Comparison of ENCODE assay signal across 1 cellular context in genomic region chr14:100533647-100534485, GRCh38.
TF ChIP-seq lines count a peak whose summit lies in the region.

No MANE protein-coding gene starts in this region.

TF ChIP-seq in HepG2, 621 proteins besides CTCF, POLR2A, EP300 and RAD21 (continued from another document and continues in another):
- TF ChIP-seq ZBTB33 (CRISPR knock-in tag; IDR thresholded peaks at IDR 0.05) = peak; percentile 27; the same call in 1 of the 2 replicates
- no peak for TF ChIP-seq ZNF567 (CRISPR knock-in tag; IDR thresholded peaks at IDR 0.05; ENCODE audit: borderline replicate concordance)
- TF ChIP-seq HNF1A (IDR thresholded peaks at IDR 0.05; ENCODE audit: low read depth) = no peak
- no peak for TF ChIP-seq HNF1A (CRISPR knock-in tag; IDR thresholded peaks at IDR 0.05; ENCODE audit: borderline replicate concordance)
- no peak for TF ChIP-seq PITX1 (CRISPR knock-in tag; IDR thresholded peaks at IDR 0.05)
- no peak for TF ChIP-seq ZNF264 (CRISPR knock-in tag; IDR thresholded peaks at IDR 0.05)
- TF ChIP-seq ARNT (IDR thresholded peaks at IDR 0.05) = no peak
- no peak for TF ChIP-seq MTA1 (CRISPR knock-in tag; IDR thresholded peaks at IDR 0.05; ENCODE audit: borderline replicate concordance)
- TF ChIP-seq ZBTB38 (CRISPR knock-in tag; IDR thresholded peaks at IDR 0.05) = no peak
- TF ChIP-seq TBX2 (CRISPR knock-in tag; IDR thresholded peaks at IDR 0.05; ENCODE audit: borderline replicate concordance) = no peak
- no peak for TF ChIP-seq IRF9 (CRISPR knock-in tag; IDR thresholded peaks at IDR 0.05; ENCODE audit: borderline replicate concordance)
- TF ChIP-seq CREB1 (IDR thresholded peaks at IDR 0.05) = no peak
- TF ChIP-seq CREB1 (CRISPR knock-in tag; IDR thresholded peaks at IDR 0.05) = no peak
- no peak for TF ChIP-seq ZNF124 (CRISPR knock-in tag; IDR thresholded peaks at IDR 0.05)
- no peak for TF ChIP-seq ZMAT3 (CRISPR knock-in tag; conservative IDR thresholded peaks at IDR 0.05)
- peak; percentile 28; the same call in 1 of the 2 replicates for TF ChIP-seq HNF4A (CRISPR knock-in tag; IDR thresholded peaks at IDR 0.05)
- no peak for TF ChIP-seq ZNF713 (CRISPR knock-in tag; IDR thresholded peaks at IDR 0.05)
- no peak for TF ChIP-seq HINFP (CRISPR knock-in tag; IDR thresholded peaks at IDR 0.05; ENCODE audit: low read depth)
- no peak for TF ChIP-seq ZNF30 (CRISPR knock-in tag; IDR thresholded peaks at IDR 0.05)
- TF ChIP-seq ELK4 (CRISPR knock-in tag; IDR thresholded peaks at IDR 0.05; ENCODE audit: borderline replicate concordance) = no peak
- TF ChIP-seq ZBTB46 (CRISPR knock-in tag; IDR thresholded peaks at IDR 0.05; ENCODE audit: borderline replicate concordance) = no peak
- TF ChIP-seq ZNF589 (CRISPR knock-in tag; conservative IDR thresholded peaks at IDR 0.05) = no peak
- peak; percentile 49 for TF ChIP-seq ZNF687 (CRISPR knock-in tag; IDR thresholded peaks at IDR 0.05)
- TF ChIP-seq NR2C2 (CRISPR knock-in tag; IDR thresholded peaks at IDR 0.05; ENCODE audit: borderline replicate concordance) = peak; percentile 34; the same call in 1 of the 2 replicates
- no peak for TF ChIP-seq ZNF484 (CRISPR knock-in tag; IDR thresholded peaks at IDR 0.05; ENCODE audit: borderline replicate concordance, low read depth)
- TF ChIP-seq ETV6 (CRISPR knock-in tag; conservative IDR thresholded peaks at IDR 0.05) = no peak
- no peak for TF ChIP-seq DMAP1 (CRISPR knock-in tag; IDR thresholded peaks at IDR 0.05)
- peak; percentile 59; the same call in 1 of the 2 replicates for TF ChIP-seq HNRNPL (IDR thresholded peaks at IDR 0.05; ENCODE audit: low read depth, low read length)
- TF ChIP-seq MXD3 (CRISPR knock-in tag; IDR thresholded peaks at IDR 0.05) = no peak
- no peak for TF ChIP-seq ZNF850 (CRISPR knock-in tag; conservative IDR thresholded peaks at IDR 0.05)
- TF ChIP-seq NR3C1 (CRISPR knock-in tag; IDR thresholded peaks at IDR 0.05) = no peak
- TF ChIP-seq ZBTB4 (CRISPR knock-in tag; IDR thresholded peaks at IDR 0.05; ENCODE audit: borderline replicate concordance) = no peak
- TF ChIP-seq ZNF563 (CRISPR knock-in tag; IDR thresholded peaks at IDR 0.05) = no peak
- no peak for TF ChIP-seq BRD4 (CRISPR knock-in tag; IDR thresholded peaks at IDR 0.05)
- no peak for TF ChIP-seq ATF5 (CRISPR knock-in tag; IDR thresholded peaks at IDR 0.05; ENCODE audit: low read depth)
- TF ChIP-seq HNRNPK (IDR thresholded peaks at IDR 0.05; ENCODE audit: low read depth, low read length, poor library complexity, severe bottlenecking) = no peak
- TF ChIP-seq ZNF335 (CRISPR knock-in tag; IDR thresholded peaks at IDR 0.05) = no peak
- no peak for TF ChIP-seq PHF8 (CRISPR knock-in tag; IDR thresholded peaks at IDR 0.05)
- no peak for TF ChIP-seq ZKSCAN8 (CRISPR knock-in tag; IDR thresholded peaks at IDR 0.05; ENCODE audit: borderline replicate concordance)
